In the genomic region with DNA sequence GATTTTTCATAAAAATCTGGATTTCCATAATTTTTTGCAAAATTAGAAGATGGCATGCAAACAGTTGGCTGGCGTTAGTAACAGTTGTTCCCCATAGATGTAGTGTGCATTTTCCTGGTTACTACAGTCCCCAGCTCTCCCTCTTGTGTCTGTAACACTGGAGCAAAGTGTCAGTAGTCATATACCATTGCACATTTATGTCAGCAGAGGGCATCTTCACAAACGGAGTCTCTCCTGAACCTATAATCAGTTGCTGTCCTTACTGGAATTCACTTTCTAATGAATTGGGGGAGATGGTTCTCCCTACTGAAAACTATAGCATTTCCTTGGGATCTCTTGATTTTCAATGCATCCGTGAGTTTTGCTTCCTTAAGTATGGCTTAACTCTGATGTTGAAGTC, we compare ENCODE assay signal across 8 cellular contexts. TPM values are rescaled to one million over a fixed set of nuclear protein-coding genes. Genes with fewer than 3 reads are reported as not detected.
DNase-seq lines count a peak whose midpoint lies in the region; ATAC-seq and TF ChIP-seq lines count a peak whose summit lies in the region.

No MANE protein-coding gene starts in this region.

- 49 to 54% (median 51%) methylated on average over 3 of the region's 3 CpGs for WGBS in heart left ventricle, 4 donors

- no peak overlapping the region for H3K4me3 Mint-ChIP-seq in activated CD4-positive, alpha-beta memory T cell treated with anti-CD3 and anti-CD28 coated beads for 36 hours

- H3K27ac ChIP-seq in heart left ventricle: no peak overlapping the region

- CTCF ChIA-PET in activated CD4-positive, alpha-beta memory T cell treated with anti-CD3 and anti-CD28 coated beads for 36 hours (lab: Charles Lee): interaction anchor here (0.6 to 1.8 kb wide), 3 partner anchors 29 to 1051 kb away, joined by 3 to 6 read pairs (median 3); no protein-coding TSS in a partner anchor

- H3K4me3 ChIP-seq in heart left ventricle (no peak overlapping the region), astrocyte of the spinal cord (ENCODE audit: low read depth, low read length) (no peak overlapping the region)

- peak in 2 of 4 donors; percentile 41 to 54 for ATAC-seq in heart left ventricle
- peak; percentile 72 for ATAC-seq in HG03442 (IDR thresholded peaks at IDR 0.05; ENCODE audit: unreplicated experiment)
- no peak for ATAC-seq in HG03521 (IDR thresholded peaks at IDR 0.05; ENCODE audit: unreplicated experiment)

- no peaks in the 10 kb centered on the region for H3K27me3 ChIP-seq in heart left ventricle

- in situ Hi-C loops in astrocyte of the spinal cord (cut with HindIII; ENCODE audit: low sequenced_read_pairs): no loop called here

- POLR2A ChIA-PET in activated CD4-positive, alpha-beta memory T cell treated with anti-CD3 and anti-CD28 coated beads for 36 hours (lab: Charles Lee): no interaction called here

- no peaks in the 10 kb centered on the region for H3K4me1 Mint-ChIP-seq in activated CD4-positive, alpha-beta memory T cell treated with anti-CD3 and anti-CD28 coated beads for 36 hours (ENCODE audit: low read depth)

- H3K4me1 ChIP-seq in heart left ventricle: no peaks in the 10 kb centered on the region

- no peaks in the 10 kb centered on the region for H3K27me3 Mint-ChIP-seq in activated CD4-positive, alpha-beta memory T cell treated with anti-CD3 and anti-CD28 coated beads for 36 hours

- DNase-seq in heart left ventricle (no peak), cardiac septum (ENCODE audit: low spot score) (no peak), astrocyte of the spinal cord (ENCODE audit: low read depth, low spot score) (peak; percentile 7), lung microvascular endothelial cell (ENCODE audit: low read depth in 2 of 2) (peak; percentile 6 to 51), NCI-H2029 (lab: John Stamatoyannopoulos, UW) (no peak)
- no peak for DNase-seq in activated CD4-positive, alpha-beta memory T cell treated with anti-CD3 and anti-CD28 coated beads for 36 hours

- H3K36me3 ChIP-seq in heart left ventricle: no peaks in the 10 kb centered on the region

- no peaks in the 10 kb centered on the region for H3K36me3 Mint-ChIP-seq in activated CD4-positive, alpha-beta memory T cell treated with anti-CD3 and anti-CD28 coated beads for 36 hours

- TF ChIP-seq CTCF in heart left ventricle (IDR thresholded peaks at IDR 0.05) (peak in 7 of 12 donors; percentile 20 to 48 (median 33)), astrocyte of the spinal cord (IDR thresholded peaks at IDR 0.05; ENCODE audit: low read depth, low read length) (peak; percentile 27)

- no peaks in the 10 kb centered on the region for H3K9me3 ChIP-seq in heart left ventricle

- no peak overlapping the region for H3K27ac Mint-ChIP-seq in activated CD4-positive, alpha-beta memory T cell treated with anti-CD3 and anti-CD28 coated beads for 36 hours

- intact Hi-C loops in heart left ventricle (cut with DNase I) (loop anchor here in 1 of 10 donors (10.0 kb wide), 1 partner anchor 1051 kb away; no protein-coding TSS in a partner anchor), cardiac septum (cut with DNase I) (no loop called here)
- intact Hi-C loops in activated CD4-positive, alpha-beta memory T cell treated with anti-CD3 and anti-CD28 coated beads for 36 hours (cut with micrococcal nuclease): no loop called here

- no peak for TF ChIP-seq POLR2A in heart left ventricle (IDR thresholded peaks at IDR 0.05)

- no peaks in the 10 kb centered on the region for H3K9me3 Mint-ChIP-seq in activated CD4-positive, alpha-beta memory T cell treated with anti-CD3 and anti-CD28 coated beads for 36 hours

RNA-seq across cellular contexts. Expression of gene DMAC1, which starts 44.7 kb away (rescaled TPM):
- 100 to 1,000 TPM in 6 of 9 donors, 10 to 100 TPM in 3; 31.0 to 166 (median 110) TPM for total RNA-seq in heart left ventricle
- 10 to 100 TPM; 22.8 to 28.9 TPM for polyA plus RNA-seq in heart left ventricle
- total RNA-seq in cardiac septum: 99.8 TPM
- 9.2 and 10.9 TPM in 2 replicates for total RNA-seq in lung microvascular endothelial cell
- 10 to 100 TPM; 45.4 to 46.6 TPM for total RNA-seq in activated CD4-positive, alpha-beta memory T cell treated with anti-CD3 and anti-CD28 coated beads for 36 hours

Comparison
In these comparisons a context has a peak if more than half of its experiments do, and no peak if none do; other contexts are left out.
1. DNase-seq: peak in astrocyte of the spinal cord (single experiment) and lung microvascular endothelial cell (2 of 2); none in heart left ventricle (0 of 5), cardiac septum (single experiment), NCI-H2029 (single experiment) and activated CD4-positive, alpha-beta memory T cell treated with anti-CD3 and anti-CD28 coated beads for 36 hours (single experiment).